ENCODE assay signal across 2 cellular contexts in genomic region chr2:42085079-42085478, GRCh38. TPM values are rescaled to one million over a fixed set of nuclear protein-coding genes. Genes with fewer than 3 reads are reported as not detected.
"Had no signal": no experiment of that assay in that cellular context is flagged by ENCODE, and none has a peak within 500 bp of the region (broad histone marks: within the 10 kb centered on the region; RNA-seq: fewer than 3 reads in every experiment).

No MANE protein-coding gene starts in this region.

RNA-seq across cellular contexts. Expression of gene PKDCC, which starts 37.3 kb away (rescaled TPM):
- total RNA-seq: natural killer cell treated with Interleukin-12 subunit alpha and Interleukin-12 subunit beta and Interleukin-15 and Interleukin-18, amount 100 ng/mL, for 72 hours had no signal
- polyA plus RNA-seq: immature natural killer cell had no signal
